In genomic region chr2:48755473-48755872, GRCh38 we compare ENCODE assay signal across 13 cellular contexts. TPM values are rescaled to one million over a fixed set of nuclear protein-coding genes. Genes with fewer than 3 reads are reported as not detected.
DNase-seq lines count a peak whose midpoint lies in the region; ATAC-seq, FAIRE-seq and TF ChIP-seq lines count a peak whose summit lies in the region.
"Had no signal": no experiment of that assay in that cellular context is flagged by ENCODE, and none has a peak within 500 bp of the region (broad histone marks: within the 10 kb centered on the region; RNA-seq: fewer than 3 reads in every experiment).

Gene LHCGR (minus strand): TSS chr2:48755724. CDS start chr2:48755671, 53 bp downstream.

- no peak for TF ChIP-seq CTCF in H1 (IDR thresholded peaks at IDR 0.05; ENCODE audit: control extremely low read depth in 1 of 3, insufficient read depth in 1 of 3, low read depth in 1 of 3, low read length in 3 of 3)
- no peak for TF ChIP-seq CTCF in left lung (IDR thresholded peaks at IDR 0.05)
- no peak for TF ChIP-seq CTCF in suprapubic skin (IDR thresholded peaks at IDR 0.05)

- no peak within 1 kb of the TSS for H4K5ac ChIP-seq in H1 (ENCODE audit: insufficient read length, low read depth, low read length)

- H3K9me3 ChIP-seq in H1 (ENCODE audit: insufficient read depth in 2 of 2, low read depth in 1 of 2, low read length in 1 of 2) (no peaks in the 10 kb centered on the region), left lung (no peaks in the 10 kb centered on the region), suprapubic skin (no peaks in the 10 kb centered on the region)
- H3K9me3 ChIP-seq: Peyer's patch had no signal

- H3K27ac ChIP-seq in H1 (ENCODE audit: low read depth, low read length): no peak within 1 kb of the TSS
- no peak within 1 kb of the TSS for H3K27ac ChIP-seq in left lung
- H3K27ac ChIP-seq in suprapubic skin: no peak within 1 kb of the TSS
- H3K27ac ChIP-seq: Peyer's patch had no signal

- WGBS in H1 (ENCODE audit: extremely low coverage in 1 of 2, insufficient coverage in 1 of 2, insufficient read length in 1 of 2, insufficient replicate concordance in 2 of 2, low coverage in 1 of 2, low lambda C conversion rate in 2 of 2, missing lambda C conversion rate in 1 of 2), 2 experiments: 12% methylated on average over 27 of the region's 37 CpGs; no CpG with 5 or more reads in 1 of the 2 experiments
- WGBS in suprapubic skin: 4% methylated on average over 32 of the region's 37 CpGs

- H3K4ac ChIP-seq in H1 (replicated peaks; ENCODE audit: insufficient read length, low read depth, low read length): no peak within 1 kb of the TSS

- TF ChIP-seq POLR2A in H1 (IDR thresholded peaks at IDR 0.05; ENCODE audit: control extremely low read depth in 1 of 2, low read depth in 2 of 2, low read length in 2 of 2) (no peak), suprapubic skin (IDR thresholded peaks at IDR 0.05) (no peak)

- no peak within 1 kb of the TSS for H3K9ac ChIP-seq in H1 (replicated peaks in 1 of 4; ENCODE audit: extremely low read depth in 1 of 4, low read depth in 3 of 4, low read length in 3 of 4)

- TF ChIP-seq EP300 in H1 (IDR thresholded peaks at IDR 0.05; ENCODE audit: borderline replicate concordance in 1 of 2, low read depth in 2 of 2, low read length in 2 of 2) (no peak), suprapubic skin (IDR thresholded peaks at IDR 0.05) (no peak)

- DNase-seq in NCI-H2107 (lab: John Stamatoyannopoulos, UW): peak; percentile 18
- no peak for DNase-seq in NCI-H2107 treated with DMSO at 0.1 percent for 48 hours (lab: John Stamatoyannopoulos, UW; ENCODE audit: unreplicated experiment)
- peak in 1 of 2 experiments; percentile 65 for DNase-seq in H1 (ENCODE audit: low read depth in 1 of 2, low spot score in 2 of 2)
- peak in 1 of 2 donors; percentile 81 for DNase-seq in left lung
- DNase-seq in suprapubic skin (ENCODE audit: low spot score in 2 of 2): no peak
- no peak for DNase-seq in activated effector memory CD4-positive, alpha-beta T cell treated with Interleukin-2 at 50 U/mL for 16 hours
- DNase-seq in midbrain (lab: John Stamatoyannopoulos, UW): no peak
- DNase-seq in NCI-H1436 (lab: John Stamatoyannopoulos, UW): no peak
- DNase-seq: activated naive CD8-positive, alpha-beta T cell treated with anti-CD3 and anti-CD28 coated beads, Interleukin-2, amount 10 ng/mL, durations not matched to agents 7 days and 5 days; foreskin melanocyte; NCI-H1105 treated with DMSO at 0.1 percent for 48 hours; Peyer's patch had no signal

- H3K4me2 ChIP-seq in H1 (ENCODE audit: insufficient read depth in 1 of 2, low read depth in 2 of 2, low read length in 2 of 2): peak within 1 kb of the TSS; percentile 57 to 79

- no peak for TF ChIP-seq RAD21 in H1 (IDR thresholded peaks at IDR 0.05 in 1 of 2, conservative IDR thresholded peaks at IDR 0.05 in 1 of 2; ENCODE audit: low read depth in 2 of 2, low read length in 2 of 2)

- no peaks in the 10 kb centered on the region for H3K79me1 ChIP-seq in H1 (ENCODE audit: low read depth, low read length)

- no peak within 1 kb of the TSS for H2BK5ac ChIP-seq in H1 (ENCODE audit: low read depth, low read length)

- H3K4me3 ChIP-seq in H1 (ENCODE audit: extremely low read depth in 1 of 4, insufficient read depth in 2 of 4, low read depth in 3 of 4, low read length in 4 of 4) (peak within 1 kb of the TSS; percentile 21 to 56 (median 28)), left lung (no peak within 1 kb of the TSS), suprapubic skin (peak within 1 kb of the TSS; percentile 38)
- H3K4me3 ChIP-seq: Peyer's patch had no signal

- POLR2A ChIA-PET in H1 (lab: Charles Lee; ENCODE audit: partially characterized antibody): no interaction called here

- no peak for FAIRE-seq in H1 (lab: Jason Lieb, UNC)

- no peaks in the 10 kb centered on the region for H4K20me1 ChIP-seq in H1 (replicated peaks in 1 of 2; ENCODE audit: control insufficient read depth in 1 of 2, insufficient read depth in 2 of 2, low read length in 2 of 2)

- intact Hi-C loops in left lung (cut with DNase I): no loop called here

- peaks cover 3% of the 10 kb centered on the region for H3K23me2 ChIP-seq in H1 (ENCODE audit: low read depth, low read length)

- no peak within 1 kb of the TSS for H3K18ac ChIP-seq in H1 (ENCODE audit: extremely low read depth, low read length)

- H2AFZ ChIP-seq in H1 (ENCODE audit: low read length): peak within 1 kb of the TSS; percentile 88

- H3K23ac ChIP-seq in H1 (ENCODE audit: insufficient read length): no peak within 1 kb of the TSS

- H2BK12ac ChIP-seq in H1 (ENCODE audit: low read depth, low read length): 0 out of 2 replicates have a peak within 1 kb of the TSS, but pooled peaks have one; percentile 6

- no peaks in the 10 kb centered on the region for H3K79me2 ChIP-seq in H1 (ENCODE audit: control insufficient read depth in 1 of 2, insufficient read depth in 2 of 2, low read length in 2 of 2)

- no peak within 1 kb of the TSS for H4K91ac ChIP-seq in H1 (replicated peaks; ENCODE audit: insufficient read length, low read length)

- no peak within 1 kb of the TSS for H3K14ac ChIP-seq in H1 (ENCODE audit: insufficient read length)

- H3K36me3 ChIP-seq in H1 (ENCODE audit: control insufficient read depth in 2 of 4, insufficient read depth in 4 of 4, low read length in 3 of 4) (no peaks in the 10 kb centered on the region), left lung (no peaks in the 10 kb centered on the region), suprapubic skin (no peaks in the 10 kb centered on the region)
- H3K36me3 ChIP-seq: Peyer's patch had no signal

- peak; percentile 71 for ATAC-seq in left lung

- no peak within 1 kb of the TSS for H2BK120ac ChIP-seq in H1 (replicated peaks; ENCODE audit: low read depth, low read length)

- H3K27me3 ChIP-seq in H1 (replicated peaks in 1 of 4; ENCODE audit: control insufficient read depth in 3 of 4, extremely low read depth in 1 of 4, insufficient read depth in 3 of 4, low read length in 3 of 4) (peaks cover 0 to 10% (median 8%) of the 10 kb centered on the region in 4 experiments; a peak in 4 of 7 replicates), left lung (peaks cover 3 to 31% of the 10 kb centered on the region in 2 donors), suprapubic skin (peaks cover 17% of the 10 kb centered on the region)
- H3K27me3 ChIP-seq: Peyer's patch had no signal

- no peak within 1 kb of the TSS for H2BK20ac ChIP-seq in H1 (ENCODE audit: low read length)

- CTCF ChIA-PET in H1 (lab: Charles Lee; ENCODE audit: partially characterized antibody): interaction anchor here (1.1 kb wide), 1 partner anchor 156 kb away, joined by 4 read pairs; no protein-coding TSS in a partner anchor

- H2BK15ac ChIP-seq in H1 (ENCODE audit: low read length): peak within 1 kb of the TSS; percentile 9; the same call in 1 of the 2 replicates

- no peak within 1 kb of the TSS for H3K56ac ChIP-seq in H1 (replicated peaks; ENCODE audit: insufficient read length, low read depth, low read length)

- peak within 1 kb of the TSS; percentile 64; the same call in 1 of the 2 replicates for H4K8ac ChIP-seq in H1 (ENCODE audit: extremely low read depth, insufficient read depth, low read length)

- no peak within 1 kb of the TSS for H2AK5ac ChIP-seq in H1 (ENCODE audit: low read depth, low read length)

- H3K4me1 ChIP-seq in H1 (replicated peaks in 1 of 4; ENCODE audit: control insufficient read depth in 3 of 4, insufficient read depth in 4 of 4, low read length in 3 of 4): peaks cover 3 to 13% (median 9%) of the 10 kb centered on the region in 4 experiments; a peak in 5 of 7 replicates
- H3K4me1 ChIP-seq in left lung: no peaks in the 10 kb centered on the region
- peaks cover 10% of the 10 kb centered on the region for H3K4me1 ChIP-seq in suprapubic skin
- H3K4me1 ChIP-seq: Peyer's patch had no signal

TF ChIP-seq in H1, 55 proteins besides CTCF, POLR2A, EP300 and RAD21 (continues in another document):
- TF ChIP-seq TBP (IDR thresholded peaks at IDR 0.05; ENCODE audit: low read depth, low read length) (no peak), BRCA1 (IDR thresholded peaks at IDR 0.05; ENCODE audit: low read depth, low read length) (no peak), ZNF274 (IDR thresholded peaks at IDR 0.05; ENCODE audit: borderline replicate concordance, extremely low read depth, low read length) (no peak), RBBP5 (IDR thresholded peaks at IDR 0.05; ENCODE audit: borderline replicate concordance, low read depth, low read length) (peak; percentile 57; the same call in 1 of the 2 replicates), YY1 (IDR thresholded peaks at IDR 0.05; ENCODE audit: low read depth, low read length) (no peak), CBX5 (IDR thresholded peaks at IDR 0.05; ENCODE audit: low read depth, low read length) (no peak), PHF8 (conservative IDR thresholded peaks at IDR 0.05; ENCODE audit: low read depth, low read length) (no peak), TAF1 (IDR thresholded peaks at IDR 0.05; ENCODE audit: low read depth, low read length) (no peak), POU5F1 (IDR thresholded peaks at IDR 0.05; ENCODE audit: low read depth, low read length) (no peak), MAFK (IDR thresholded peaks at IDR 0.05; ENCODE audit: low read depth, low read length) (no peak), E2F6 (IDR thresholded peaks at IDR 0.05) (peak; percentile 74), BCL11A (IDR thresholded peaks at IDR 0.05; ENCODE audit: low read depth in 2 of 2, low read length in 2 of 2) (no peak), TEAD4 (IDR thresholded peaks at IDR 0.05; ENCODE audit: low read depth, low read length) (no peak), RFX5 (IDR thresholded peaks at IDR 0.05; ENCODE audit: borderline replicate concordance, low read depth, low read length) (no peak)

RNA-seq across cellular contexts. Expression of gene LHCGR, which starts in this region (rescaled TPM):
- total RNA-seq in H1 (2021; fragmentation: NEBNext Ultra II Directional; extraction: Animal tissue kit (Norgen Biotek cat#: 25700)): 0.31 and 0.73 TPM in 2 replicates
- 0.19 and 0.30 TPM in 2 replicates for polyA plus RNA-seq in H1 (2011; rRNA removed)
- polyA plus RNA-seq in H1 (2011; cell fraction: cytosol; rRNA removed): 0.30 TPM
- 2.0 TPM for polyA plus RNA-seq in H1 (2011; cell fraction: nucleus; rRNA removed)
- polyA plus RNA-seq in H1 (2012, experiment 1 of 2): 0.09 to 0.33 TPM (median 0.26 TPM) in 4 replicates
- polyA plus RNA-seq in H1 (2012, experiment 2 of 2): 0.20 TPM
- polyA plus RNA-seq in H1 (2013, experiment 1 of 2): 0.39 TPM
- 0.35 TPM for polyA plus RNA-seq in H1 (2013, experiment 2 of 2)
- polyA minus RNA-seq in H1 (2011; rRNA and poly(A)+ RNA removed): 0.60 and 1.2 TPM in 2 replicates
- polyA minus RNA-seq in H1 (2011; cell fraction: cytosol; rRNA and poly(A)+ RNA removed): 0.73 TPM
- polyA minus RNA-seq in H1 (2011; cell fraction: nucleus; rRNA and poly(A)+ RNA removed): 7.3 TPM
- total RNA-seq in left lung (under 1 TPM in 1 of 2 donors, not detected in 1; 0.13 TPM), suprapubic skin (not detected)
- total RNA-seq: A673; activated naive CD8-positive, alpha-beta T cell treated with anti-CD3 and anti-CD28 coated beads, Interleukin-2, amount 10 ng/mL, durations not matched to agents 7 days and 5 days; Peyer's patch had no signal

Comparison
In these comparisons a context has a peak if more than half of its experiments do, and no peak if none do; other contexts are left out.
1. Peak in ATAC-seq in left lung; RNA of the gene not detected or under 1 TPM.
2. H3K4me3 ChIP-seq: peak in H1 (4 of 4) and suprapubic skin (single experiment); none in left lung (0 of 2).